In genomic region chr1:20423169-20423795, GRCh38 we compare ENCODE assay signal across 1 cellular context.
TF ChIP-seq lines count a peak whose summit lies in the region.

No MANE protein-coding gene starts in this region.

TF ChIP-seq in K562, 482 proteins besides CTCF, POLR2A, EP300 and RAD21 (continued from another document):
- TF ChIP-seq MGA (IDR thresholded peaks at IDR 0.05) (no peak), SIRT6 (IDR thresholded peaks at IDR 0.05; ENCODE audit: low read depth, low read length) (no peak), ZNF518B (CRISPR knock-in tag; IDR thresholded peaks at IDR 0.05) (no peak)
